25 cellular contexts compared by ENCODE assay signal in genomic region chr3:69032737-69033136, GRCh38. TPM values are rescaled to one million over a fixed set of nuclear protein-coding genes. Genes with fewer than 3 reads are reported as not detected.
DNase-seq lines count a peak whose midpoint lies in the region; TF ChIP-seq lines count a peak whose summit lies in the region.
"Had no signal": no experiment of that assay in that cellular context is flagged by ENCODE, and none has a peak within 500 bp of the region (broad histone marks: within the 10 kb centered on the region; RNA-seq: fewer than 3 reads in every experiment).

No MANE protein-coding gene starts in this region.

- H3K4me3 Mint-ChIP-seq in activated CD4-positive, alpha-beta T cell treated with anti-CD3 and anti-CD28 coated beads, Interleukin-2, amount 10 ng/mL, durations not matched to agents 24 days and 14 days = no peak overlapping the region
- H3K4me3 Mint-ChIP-seq in activated T-helper 1 cell treated with anti-CD3 and anti-CD28 coated beads, Interleukin-12 subunit alpha, Interleukin-12 subunit beta, Interleukin-2, Interleukin-4 antibody, amounts not matched to agents 30 ng/mL and 10 ng/mL and 1 ng/mL, durations not matched to agents 14 hours and 24 hours and 36 hours = no peak overlapping the region
- H3K4me3 Mint-ChIP-seq: activated naive CD8-positive, alpha-beta T cell treated with anti-CD3 and anti-CD28 coated beads, Interleukin-2, amount 10 ng/mL, durations not matched to agents 7 days and 5 days; activated T-cell treated with anti-CD3 and anti-CD28 coated beads, Interleukin-2, amount 50 U/mL, for 4 hours; B cell; CD8-positive, alpha-beta memory T cell; central memory CD8-positive, alpha-beta T cell; mesothelial cell of epicardium; naive thymus-derived CD4-positive, alpha-beta T cell had no signal

- no peaks in the 10 kb centered on the region for H3K27me3 Mint-ChIP-seq in activated CD4-positive, alpha-beta T cell treated with anti-CD3 and anti-CD28 coated beads, Interleukin-2, amount 10 ng/mL, durations not matched to agents 24 days and 14 days
- H3K27me3 Mint-ChIP-seq in activated T-helper 1 cell treated with anti-CD3 and anti-CD28 coated beads, Interleukin-12 subunit alpha, Interleukin-12 subunit beta, Interleukin-2, Interleukin-4 antibody, amounts not matched to agents 30 ng/mL and 10 ng/mL and 1 ng/mL, durations not matched to agents 14 hours and 24 hours and 36 hours (ENCODE audit: insufficient read depth) = no peaks in the 10 kb centered on the region
- H3K27me3 Mint-ChIP-seq: activated naive CD8-positive, alpha-beta T cell treated with anti-CD3 and anti-CD28 coated beads, Interleukin-2, amount 10 ng/mL, durations not matched to agents 7 days and 5 days; B cell; CD8-positive, alpha-beta memory T cell; central memory CD8-positive, alpha-beta T cell; naive thymus-derived CD4-positive, alpha-beta T cell had no signal

- TF ChIP-seq CTCF in AG04450 (IDR thresholded peaks at IDR 0.05; ENCODE audit: low read depth, low read length) (no peak), fibroblast of lung (conservative IDR thresholded peaks at IDR 0.05 in 1 of 2, IDR thresholded peaks at IDR 0.05 in 1 of 2; ENCODE audit: low read depth in 1 of 2, low read length in 2 of 2) (no peak)

- H3K27me3 ChIP-seq in AG04450 (ENCODE audit: control insufficient read depth, insufficient read depth, low read length) (no peaks in the 10 kb centered on the region), fibroblast of lung (ENCODE audit: control insufficient read depth, insufficient read depth, low read length) (no peaks in the 10 kb centered on the region)
- H3K27me3 ChIP-seq: dorsolateral prefrontal cortex, tibial artery had no signal

- no peaks in the 10 kb centered on the region for H4K20me1 ChIP-seq in fibroblast of lung (ENCODE audit: control insufficient read depth, extremely low read depth, insufficient read depth, low read length)

- H3K4me3 ChIP-seq in AG04450 (ENCODE audit: low read depth, low read length) = no peak overlapping the region
- H3K4me3 ChIP-seq in fibroblast of lung (replicated peaks in 1 of 4; ENCODE audit: control extremely low read depth in 1 of 4, insufficient read depth in 1 of 4, low read depth in 3 of 4, low read length in 4 of 4) = no peak overlapping the region
- H3K4me3 ChIP-seq: A549, dorsolateral prefrontal cortex, left ventricle myocardium inferior, tibial artery had no signal

- no peaks in the 10 kb centered on the region for H3K4me1 ChIP-seq in fibroblast of lung (ENCODE audit: control insufficient read depth, extremely low read depth, insufficient read depth, low read length)
- H3K4me1 ChIP-seq: A549, left ventricle myocardium inferior, tibial artery had no signal

- no peak overlapping the region for H3K9ac ChIP-seq in fibroblast of lung (ENCODE audit: insufficient read depth, low read length)

- H3K36me3 Mint-ChIP-seq in activated CD4-positive, alpha-beta T cell treated with anti-CD3 and anti-CD28 coated beads, Interleukin-2, amount 10 ng/mL, durations not matched to agents 24 days and 14 days (ENCODE audit: low read depth) = peaks cover 64% of the 10 kb centered on the region
- H3K36me3 Mint-ChIP-seq in activated T-helper 1 cell treated with anti-CD3 and anti-CD28 coated beads, Interleukin-12 subunit alpha, Interleukin-12 subunit beta, Interleukin-2, Interleukin-4 antibody, amounts not matched to agents 30 ng/mL and 10 ng/mL and 1 ng/mL, durations not matched to agents 14 hours and 24 hours and 36 hours (ENCODE audit: low read depth) = peaks cover 47% of the 10 kb centered on the region

- H3K79me2 ChIP-seq in fibroblast of lung (ENCODE audit: control insufficient read depth, insufficient read depth, low read length) = no peaks in the 10 kb centered on the region

- H3K9me3 ChIP-seq in AG04450 (ENCODE audit: control insufficient read depth, insufficient read depth, low read length) (no peaks in the 10 kb centered on the region), fibroblast of lung (ENCODE audit: control insufficient read depth, insufficient read depth, low read depth, low read length) (no peaks in the 10 kb centered on the region)
- H3K9me3 ChIP-seq: A549, left ventricle myocardium inferior, tibial artery had no signal

- no peak overlapping the region for H3K4me2 ChIP-seq in fibroblast of lung (ENCODE audit: extremely low read depth, insufficient read depth, low read length)
- H3K4me2 ChIP-seq: A549 had no signal

- no peak overlapping the region for H2AFZ ChIP-seq in fibroblast of lung (ENCODE audit: low read length)

- CTCF ChIA-PET in AG04450 (lab: Charles Lee) = no interaction called here

- H3K9me3 Mint-ChIP-seq in activated CD4-positive, alpha-beta T cell treated with anti-CD3 and anti-CD28 coated beads, Interleukin-2, amount 10 ng/mL, durations not matched to agents 24 days and 14 days = no peaks in the 10 kb centered on the region
- no peaks in the 10 kb centered on the region for H3K9me3 Mint-ChIP-seq in activated T-helper 1 cell treated with anti-CD3 and anti-CD28 coated beads, Interleukin-12 subunit alpha, Interleukin-12 subunit beta, Interleukin-2, Interleukin-4 antibody, amounts not matched to agents 30 ng/mL and 10 ng/mL and 1 ng/mL, durations not matched to agents 14 hours and 24 hours and 36 hours
- H3K9me3 Mint-ChIP-seq: activated naive CD8-positive, alpha-beta T cell treated with anti-CD3 and anti-CD28 coated beads, Interleukin-2, amount 10 ng/mL, durations not matched to agents 7 days and 5 days; activated T-cell treated with anti-CD3 and anti-CD28 coated beads, Interleukin-2, amount 50 U/mL, for 4 hours; CD8-positive, alpha-beta memory T cell; central memory CD8-positive, alpha-beta T cell; mesothelial cell of epicardium; naive thymus-derived CD4-positive, alpha-beta T cell had no signal

- intact Hi-C loops in activated CD4-positive, alpha-beta T cell treated with anti-CD3 and anti-CD28 coated beads, Interleukin-2, amount 10 ng/mL, durations not matched to agents 24 days and 14 days (cut with micrococcal nuclease) = loop anchor here (1.0 to 10.0 kb wide), 4 partner anchors 12 to 162 kb away; no protein-coding TSS in a partner anchor
- intact Hi-C loops in activated T-helper 1 cell treated with anti-CD3 and anti-CD28 coated beads, Interleukin-12 subunit alpha, Interleukin-12 subunit beta, Interleukin-2, Interleukin-4 antibody, amounts not matched to agents 30 ng/mL and 10 ng/mL and 1 ng/mL, durations not matched to agents 14 hours and 24 hours and 36 hours (cut with micrococcal nuclease) = loop anchor here (1.0 to 2.0 kb wide), 2 partner anchors 18 to 20 kb away; partner anchors contain the start of gene TMF1

- peaks cover 9% of the 10 kb centered on the region for H3K36me3 ChIP-seq in fibroblast of lung (ENCODE audit: control insufficient read depth, insufficient read depth, low read length)

- peaks cover 19% of the 10 kb centered on the region for H3K4me1 Mint-ChIP-seq in activated CD4-positive, alpha-beta T cell treated with anti-CD3 and anti-CD28 coated beads, Interleukin-2, amount 10 ng/mL, durations not matched to agents 24 days and 14 days
- peaks cover 18% of the 10 kb centered on the region for H3K4me1 Mint-ChIP-seq in activated T-helper 1 cell treated with anti-CD3 and anti-CD28 coated beads, Interleukin-12 subunit alpha, Interleukin-12 subunit beta, Interleukin-2, Interleukin-4 antibody, amounts not matched to agents 30 ng/mL and 10 ng/mL and 1 ng/mL, durations not matched to agents 14 hours and 24 hours and 36 hours (ENCODE audit: low read depth)
- H3K4me1 Mint-ChIP-seq: B cell; central memory CD8-positive, alpha-beta T cell; mesothelial cell of epicardium had no signal

- H3K27ac Mint-ChIP-seq in activated CD4-positive, alpha-beta T cell treated with anti-CD3 and anti-CD28 coated beads, Interleukin-2, amount 10 ng/mL, durations not matched to agents 24 days and 14 days = peak overlapping the region; percentile 82
- H3K27ac Mint-ChIP-seq in activated T-helper 1 cell treated with anti-CD3 and anti-CD28 coated beads, Interleukin-12 subunit alpha, Interleukin-12 subunit beta, Interleukin-2, Interleukin-4 antibody, amounts not matched to agents 30 ng/mL and 10 ng/mL and 1 ng/mL, durations not matched to agents 14 hours and 24 hours and 36 hours = peak overlapping the region; percentile 69
- H3K27ac Mint-ChIP-seq: activated naive CD8-positive, alpha-beta T cell treated with anti-CD3 and anti-CD28 coated beads, Interleukin-2, amount 10 ng/mL, durations not matched to agents 7 days and 5 days; B cell had no signal

- no peak for DNase-seq in activated CD4-positive, alpha-beta T cell treated with anti-CD3 and anti-CD28 coated beads, Interleukin-2, amount 10 ng/mL, durations not matched to agents 24 days and 14 days
- no peak for DNase-seq in activated CD4-positive, alpha-beta T cell treated with anti-CD3 and anti-CD28 coated beads for 1 hour
- DNase-seq in AG04450 (ENCODE audit: low read depth, low spot score) (no peak), fibroblast of lung (ENCODE audit: low read depth in 2 of 2) (no peak), NCI-H2107 (lab: John Stamatoyannopoulos, UW) (no peak), NCI-H748 treated with DMSO at 0.1 percent for 48 hours (lab: John Stamatoyannopoulos, UW) (no peak)
- DNase-seq in activated T-helper 1 cell treated with anti-CD3 and anti-CD28 coated beads, Interleukin-12 subunit alpha, Interleukin-12 subunit beta, Interleukin-2, Interleukin-4 antibody, amounts not matched to agents 30 ng/mL and 10 ng/mL and 1 ng/mL, durations not matched to agents 14 hours and 24 hours and 36 hours (ENCODE audit: low spot score) = no peak
- no peak for DNase-seq in activated CD8-positive, alpha-beta memory T cell treated with anti-CD3 and anti-CD28 coated beads, Interleukin-2, amount 50 U/mL, for 4 hours
- DNase-seq: activated naive CD8-positive, alpha-beta T cell treated with anti-CD3 and anti-CD28 coated beads, Interleukin-2, amount 10 ng/mL, durations not matched to agents 7 days and 5 days; activated T-cell treated with anti-CD3 and anti-CD28 coated beads, Interleukin-2, amount 50 U/mL, for 4 hours; CD8-positive, alpha-beta memory T cell; dorsolateral prefrontal cortex; GOT3; Kasumi-1; left ventricle myocardium inferior; naive thymus-derived CD4-positive, alpha-beta T cell; NCI-H1436 treated with DMSO at 0.1 percent for 48 hours; occipital lobe; T1000; tibial artery; WERI-Rb-1 had no signal

- POLR2A ChIA-PET in AG04450 (lab: Yijun Ruan, JAX) = interaction anchor here (0.7 kb wide), 1 partner anchor 56 kb away, joined by 5 read pairs; no protein-coding TSS in a partner anchor

- H3K27ac ChIP-seq in AG04450 (ENCODE audit: low read depth, low read length) (peak overlapping the region; percentile 34), fibroblast of lung (ENCODE audit: insufficient read depth, low read length) (peak overlapping the region; percentile 5)
- H3K27ac ChIP-seq: A549, dorsolateral prefrontal cortex, left ventricle myocardium inferior, tibial artery, WERI-Rb-1 had no signal

RNA-seq across cellular contexts. Expression of gene EOGT, which starts 19.3 kb away (rescaled TPM):
- total RNA-seq in activated CD4-positive, alpha-beta T cell treated with anti-CD3 and anti-CD28 coated beads, Interleukin-2, amount 10 ng/mL, durations not matched to agents 24 days and 14 days = 12.6 and 13.5 TPM in 2 replicates
- polyA plus RNA-seq in AG04450 (2011; rRNA removed) = 25.8 and 29.4 TPM in 2 replicates
- polyA minus RNA-seq in AG04450 (2011; rRNA and poly(A)+ RNA removed) = 22.7 and 34.6 TPM in 2 replicates
- 9.6 and 12.5 TPM in 2 replicates for total RNA-seq in activated T-helper 1 cell treated with anti-CD3 and anti-CD28 coated beads, Interleukin-12 subunit alpha, Interleukin-12 subunit beta, Interleukin-2, Interleukin-4 antibody, amounts not matched to agents 30 ng/mL and 10 ng/mL and 1 ng/mL, durations not matched to agents 14 hours and 24 hours and 36 hours
- total RNA-seq in fibroblast of lung = 44.2 and 50.9 TPM in 2 replicates
- 28.0 and 30.6 TPM in 2 replicates for polyA plus RNA-seq in fibroblast of lung
- 23.4 and 24.9 TPM in 2 replicates for polyA plus RNA-seq in fibroblast of lung (2012)
- 11.1 and 11.2 TPM in 2 replicates for polyA minus RNA-seq in fibroblast of lung (ENCODE audit: low replicate concordance)

RNA-seq across cellular contexts. Expression of gene TMF1, which starts 19.4 kb away (rescaled TPM):
- total RNA-seq in activated CD4-positive, alpha-beta T cell treated with anti-CD3 and anti-CD28 coated beads, Interleukin-2, amount 10 ng/mL, durations not matched to agents 24 days and 14 days = 35.9 and 39.0 TPM in 2 replicates
- polyA plus RNA-seq in AG04450 (2011; rRNA removed) = 18.1 and 21.1 TPM in 2 replicates
- 16.2 and 37.7 TPM in 2 replicates for polyA minus RNA-seq in AG04450 (2011; rRNA and poly(A)+ RNA removed)
- total RNA-seq in activated T-helper 1 cell treated with anti-CD3 and anti-CD28 coated beads, Interleukin-12 subunit alpha, Interleukin-12 subunit beta, Interleukin-2, Interleukin-4 antibody, amounts not matched to agents 30 ng/mL and 10 ng/mL and 1 ng/mL, durations not matched to agents 14 hours and 24 hours and 36 hours = 43.0 and 43.1 TPM in 2 replicates
- total RNA-seq in fibroblast of lung = 37.0 and 51.5 TPM in 2 replicates
- polyA plus RNA-seq in fibroblast of lung = 18.0 and 27.5 TPM in 2 replicates
- polyA plus RNA-seq in fibroblast of lung (2012) = 19.4 and 28.1 TPM in 2 replicates
- 9.8 and 31.5 TPM in 2 replicates for polyA minus RNA-seq in fibroblast of lung (ENCODE audit: low replicate concordance)

RNA-seq across cellular contexts. Expression of gene UBA3, which starts 47.4 kb away (rescaled TPM):
- 95.3 and 103 TPM in 2 replicates for total RNA-seq in activated CD4-positive, alpha-beta T cell treated with anti-CD3 and anti-CD28 coated beads, Interleukin-2, amount 10 ng/mL, durations not matched to agents 24 days and 14 days
- polyA plus RNA-seq in AG04450 (2011; rRNA removed) (81.1 and 111 TPM in 2 replicates), fibroblast of lung (77.2 and 95.4 TPM in 2 replicates)
- 36.0 and 42.9 TPM in 2 replicates for polyA minus RNA-seq in AG04450 (2011; rRNA and poly(A)+ RNA removed)
- 113 and 117 TPM in 2 replicates for total RNA-seq in activated T-helper 1 cell treated with anti-CD3 and anti-CD28 coated beads, Interleukin-12 subunit alpha, Interleukin-12 subunit beta, Interleukin-2, Interleukin-4 antibody, amounts not matched to agents 30 ng/mL and 10 ng/mL and 1 ng/mL, durations not matched to agents 14 hours and 24 hours and 36 hours
- 70.4 and 93.3 TPM in 2 replicates for total RNA-seq in fibroblast of lung
- polyA plus RNA-seq in fibroblast of lung (2012) = 53.2 and 62.6 TPM in 2 replicates
- 13.2 and 18.0 TPM in 2 replicates for polyA minus RNA-seq in fibroblast of lung (ENCODE audit: low replicate concordance)

RNA-seq across cellular contexts. Expression of gene ARL6IP5, which starts 52.0 kb away (rescaled TPM):
- total RNA-seq in activated CD4-positive, alpha-beta T cell treated with anti-CD3 and anti-CD28 coated beads, Interleukin-2, amount 10 ng/mL, durations not matched to agents 24 days and 14 days = 118 and 122 TPM in 2 replicates
- polyA plus RNA-seq in AG04450 (2011; rRNA removed) (150 and 204 TPM in 2 replicates), fibroblast of lung (218 and 253 TPM in 2 replicates)
- polyA minus RNA-seq in AG04450 (2011; rRNA and poly(A)+ RNA removed) = 79.5 and 105 TPM in 2 replicates
- total RNA-seq in activated T-helper 1 cell treated with anti-CD3 and anti-CD28 coated beads, Interleukin-12 subunit alpha, Interleukin-12 subunit beta, Interleukin-2, Interleukin-4 antibody, amounts not matched to agents 30 ng/mL and 10 ng/mL and 1 ng/mL, durations not matched to agents 14 hours and 24 hours and 36 hours = 147 and 156 TPM in 2 replicates
- 132 and 209 TPM in 2 replicates for total RNA-seq in fibroblast of lung
- polyA plus RNA-seq in fibroblast of lung (2012) = 165 and 171 TPM in 2 replicates
- polyA minus RNA-seq in fibroblast of lung (ENCODE audit: low replicate concordance) = 199 and 251 TPM in 2 replicates
